Comparison of ENCODE assay signal across 8 cellular contexts in the genomic region with DNA sequence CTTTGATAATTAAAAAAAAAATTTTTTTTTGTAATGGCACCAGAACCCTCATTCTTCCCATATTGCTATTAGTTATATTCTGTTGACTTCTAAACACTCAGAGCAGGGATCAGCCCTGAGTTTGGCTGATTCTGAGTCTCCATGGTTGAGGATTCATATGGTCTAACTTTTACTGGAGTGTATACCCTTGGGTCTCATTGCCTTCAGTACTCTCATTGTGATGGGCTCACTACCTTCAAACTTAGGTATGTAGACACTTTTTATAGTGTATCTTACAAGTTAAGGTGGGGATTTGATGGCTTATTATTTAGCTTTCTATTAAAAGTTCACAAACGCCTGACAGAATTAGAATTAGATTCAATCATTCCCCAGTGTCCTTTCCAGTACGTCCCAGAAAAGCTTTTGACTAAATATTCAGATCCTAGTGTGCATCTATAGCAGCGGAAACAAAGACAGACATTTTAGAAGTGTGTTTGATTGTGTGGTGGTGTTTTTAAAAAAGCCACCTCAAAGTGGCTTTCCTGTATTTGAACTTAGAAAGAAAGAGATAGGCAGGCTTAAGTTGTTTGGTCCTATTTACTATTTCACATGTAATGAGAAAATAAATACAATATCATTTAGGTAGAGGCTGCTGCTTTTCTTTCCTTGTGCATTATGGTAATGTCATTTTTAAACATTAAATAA.
DNase-seq lines count a peak whose midpoint lies in the region.

No MANE protein-coding gene starts in this region.

- no peaks in the 10 kb centered on the region for H3K27me3 ChIP-seq in layer of hippocampus (ENCODE audit: control insufficient read depth, insufficient read depth, low read length)
- H3K27me3 ChIP-seq in stomach smooth muscle (ENCODE audit: control insufficient read depth in 1 of 2, insufficient read depth in 2 of 2, low read length in 2 of 2) = no peaks in the 10 kb centered on the region
- H3K27me3 ChIP-seq in HAP-1 (ENCODE audit: low read depth) = no peaks in the 10 kb centered on the region

- H3K4me3 ChIP-seq in stomach smooth muscle (ENCODE audit: low read length in 2 of 2) (peak overlapping the region; percentile 79 to 91), HAP-1 (no peak overlapping the region)

- H3K9me3 ChIP-seq in KOPT-K1 (ENCODE audit: insufficient read depth, low read length, poor library complexity, severe bottlenecking) (no peaks in the 10 kb centered on the region), stomach smooth muscle (ENCODE audit: control insufficient read depth in 2 of 2, low read length in 2 of 2) (no peaks in the 10 kb centered on the region), HAP-1 (no peaks in the 10 kb centered on the region)

- no peak for DNase-seq in stimulated activated naive CD4-positive, alpha-beta T cell treated with Interleukin-2 at 50 U/mL for 16 hours (lab: John Stamatoyannopoulos, UW)
- no peak for DNase-seq in HAP-1 (ENCODE audit: low spot score in 2 of 2)
- DNase-seq in NOMO-1 treated with dmso at 0.1 percent for 144 hours (lab: John Stamatoyannopoulos, UW; ENCODE audit: unreplicated experiment) = no peak
- no peak for DNase-seq in activated CD8-positive, alpha-beta memory T cell treated with anti-CD3 and anti-CD28 coated beads, Interleukin-2, amount 50 U/mL, for 4 hours

- H3K9ac ChIP-seq in stomach smooth muscle (ENCODE audit: low read length in 2 of 2) = peak overlapping the region; percentile 78 to 95

- H3K4me1 ChIP-seq in stomach smooth muscle (ENCODE audit: control insufficient read depth, insufficient read depth, low read length) (peaks cover 22% of the 10 kb centered on the region), HAP-1 (peaks cover 11% of the 10 kb centered on the region)

- no peaks in the 10 kb centered on the region; the same call in 1 of the 2 replicates for H3K36me3 ChIP-seq in KOPT-K1 (ENCODE audit: insufficient read depth, low read length)
- no peaks in the 10 kb centered on the region for H3K36me3 ChIP-seq in stomach smooth muscle (ENCODE audit: control insufficient read depth in 2 of 2, insufficient read depth in 2 of 2, low read length in 2 of 2)
- H3K36me3 ChIP-seq in HAP-1 (replicated peaks) = no peaks in the 10 kb centered on the region

- H3K27ac ChIP-seq in KOPT-K1 (ENCODE audit: low read depth, low read length, poor library complexity, severe bottlenecking) (peak overlapping the region; percentile 92), angular gyrus (ENCODE audit: low read depth, low read length) (peak overlapping the region; percentile 52), layer of hippocampus (ENCODE audit: low read depth, low read length) (peak overlapping the region; percentile 35), stomach smooth muscle (ENCODE audit: low read length) (peak overlapping the region; percentile 98)

- in situ Hi-C loops in HAP-1 (cut with MboI; ENCODE audit: low sequenced_read_pairs) = no loop called here

Comparison
In these comparisons a context has a peak if more than half of its experiments do, and no peak if none do; other contexts are left out.
1. H3K27ac ChIP-seq: peak in every context shown above with its lines; median percentile 98 in stomach smooth muscle; 92 in KOPT-K1; 52 in angular gyrus; 35 in layer of hippocampus.